Comparison of ENCODE assay signal across 25 cellular contexts in the genomic region with DNA sequence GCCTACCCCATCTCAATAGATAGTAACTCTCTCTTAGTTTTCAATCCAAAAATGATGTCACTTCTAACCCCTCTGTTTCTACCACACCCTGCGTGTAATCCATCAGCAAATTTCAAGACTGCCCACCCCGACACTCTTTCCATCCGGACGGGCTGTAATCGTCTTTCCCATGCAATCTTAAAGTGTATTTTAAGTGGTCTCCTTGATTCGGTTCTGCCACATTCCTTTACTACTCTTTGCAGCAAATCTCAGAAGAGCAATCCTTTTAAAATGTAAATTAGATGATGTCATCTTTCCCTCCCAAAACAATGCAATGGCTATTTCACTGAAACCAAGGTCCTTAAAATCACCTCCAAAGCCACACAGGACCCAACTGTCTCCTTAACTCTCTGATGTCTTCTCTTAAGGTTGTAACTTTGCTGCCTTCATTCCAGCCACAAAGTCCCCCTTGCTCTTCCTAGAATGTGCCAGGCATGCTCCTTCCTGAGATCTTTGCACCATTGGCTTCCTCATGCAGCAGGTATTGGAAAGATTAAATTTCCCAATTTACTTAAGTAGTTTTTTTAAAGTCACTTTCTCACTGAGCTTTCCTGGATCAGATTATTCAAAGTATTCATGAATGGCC.
DNase-seq lines count a peak whose midpoint lies in the region; ATAC-seq, FAIRE-seq and TF ChIP-seq lines count a peak whose summit lies in the region.
"Had no signal": no experiment of that assay in that cellular context is flagged by ENCODE, and none has a peak within 500 bp of the region (broad histone marks: within the 10 kb centered on the region; RNA-seq: fewer than 3 reads in every experiment).

No MANE protein-coding gene starts in this region.

- H3K9me3 Mint-ChIP-seq in endodermal cell (peaks cover 3% of the 10 kb centered on the region), progenitor cell of endocrine pancreas (ENCODE audit: low read depth) (peaks cover 3% of the 10 kb centered on the region)

- H2BK15ac ChIP-seq in neuronal stem cell (ENCODE audit: low read length), result no peak overlapping the region

- no peak overlapping the region for H4K8ac ChIP-seq in neuronal stem cell (ENCODE audit: low read depth, low read length)

- 2% methylated on average over 6 of the region's 6 CpGs for WGBS in HepG2 (ENCODE audit: low lambda C conversion rate)
- WGBS in right lobe of liver (ENCODE audit: insufficient coverage, low coverage, low lambda C conversion rate, missing lambda C conversion rate), result 56% methylated on average over 6 of the region's 6 CpGs
- WGBS in endodermal cell (ENCODE audit: insufficient coverage in 1 of 2, insufficient read length in 1 of 2), 2 experiments, result 10 to 47% methylated on average over 2 to 6 of the region's 6 CpGs
- no CpG with 5 or more reads among the region's 6 CpGs for WGBS in neuronal stem cell (ENCODE audit: extremely low coverage in 2 of 2, insufficient read length in 2 of 2, insufficient replicate concordance in 1 of 2), 2 donors

- no peak for TF ChIP-seq POLR2A in HepG2 (IDR thresholded peaks at IDR 0.05; ENCODE audit: insufficient read depth in 1 of 2, low read depth in 2 of 2, low read length in 2 of 2)
- TF ChIP-seq POLR2A in right lobe of liver (IDR thresholded peaks at IDR 0.05), result no peak

- no peak for TF ChIP-seq CTCF in HepG2 (CRISPR knock-in tag; IDR thresholded peaks at IDR 0.05)
- no peak for TF ChIP-seq CTCF in right lobe of liver (IDR thresholded peaks at IDR 0.05)
- no peak for TF ChIP-seq CTCF in endodermal cell (conservative IDR thresholded peaks at IDR 0.05)
- TF ChIP-seq CTCF in progenitor cell of endocrine pancreas (IDR thresholded peaks at IDR 0.05; ENCODE audit: unreplicated experiment), result no peak

- no peak overlapping the region for H3K4me3 ChIP-seq in HepG2 (replicated peaks in 1 of 3; ENCODE audit: insufficient read depth in 1 of 3, low read depth in 2 of 3, low read length in 3 of 3)
- H3K4me3 ChIP-seq in right lobe of liver, result no peak overlapping the region
- H3K4me3 ChIP-seq in endodermal cell (ENCODE audit: low read length), result no peak overlapping the region
- peak overlapping the region; percentile 56 for H3K4me3 ChIP-seq in iPS-20b (ENCODE audit: low read length)
- H3K4me3 ChIP-seq in neuronal stem cell (ENCODE audit: low read length in 2 of 2), result no peak overlapping the region
- H3K4me3 ChIP-seq: BLaER1 treated with 17β-estradiol and CSF1 and Interleukin-3, amounts not matched to agents 10 nM and 100 nM; HAP-1; SJSA1 had no signal

- H2AK5ac ChIP-seq in neuronal stem cell (ENCODE audit: low read depth, low read length), result no peak overlapping the region

- no peak overlapping the region for H3K4ac ChIP-seq in neuronal stem cell (ENCODE audit: low read length)

- H4K91ac ChIP-seq in neuronal stem cell (ENCODE audit: low read depth, low read length, poor library complexity), result no peak overlapping the region

- H3K4me2 ChIP-seq in HepG2 (ENCODE audit: low read depth, low read length) (no peak overlapping the region), neuronal stem cell (ENCODE audit: insufficient read depth, low read length, poor library complexity, severe bottlenecking) (no peak overlapping the region)
- H3K4me2 ChIP-seq: BLaER1 treated with 17β-estradiol and CSF1 and Interleukin-3, amounts not matched to agents 10 nM and 100 nM had no signal

- H3K4me1 Mint-ChIP-seq in endodermal cell, result peaks cover 8% of the 10 kb centered on the region
- H3K4me1 Mint-ChIP-seq in progenitor cell of endocrine pancreas (ENCODE audit: low read depth), result peaks cover 4% of the 10 kb centered on the region
- H3K4me1 Mint-ChIP-seq: IgD-negative memory B cell had no signal

- in situ Hi-C loops in HepG2 (cut with HindIII; ENCODE audit: extremely low pct_ligation_motif_present, low pct_unique_long_range_greater_than_20kb), result no loop called here

- no peak overlapping the region for H3K18ac ChIP-seq in neuronal stem cell (ENCODE audit: low read length)

- no peak overlapping the region for H2BK12ac ChIP-seq in neuronal stem cell (ENCODE audit: low read length)

- no peaks in the 10 kb centered on the region for H3K79me1 ChIP-seq in neuronal stem cell (ENCODE audit: low read depth, low read length)

- no peak overlapping the region for H2BK120ac ChIP-seq in neuronal stem cell (ENCODE audit: low read depth, low read length)

- ATAC-seq in HepG2 (no peak), right lobe of liver (no peak)
- ATAC-seq: Right ventricle myocardium inferior had no signal

- DNase-seq in HepG2 (ENCODE audit: low spot score) (no peak), right lobe of liver (no peak), endodermal cell (peak; percentile 69), neuronal stem cell (ENCODE audit: low spot score) (no peak), NCI-H146 treated with DMSO at 0.1 percent for 48 hours (lab: John Stamatoyannopoulos, UW; ENCODE audit: unreplicated experiment) (no peak), progenitor cell of endocrine pancreas (ENCODE audit: low spot score, unreplicated experiment) (no peak), substantia nigra (lab: John Stamatoyannopoulos, UW) (no peak)
- DNase-seq: DMS53, MV-4-11, NCI-H1105 treated with DMSO at 0.1 percent for 48 hours, NCI-H1694 treated with DMSO at 0.1 percent for 48 hours, NCI-H2081 treated with DMSO at 0.1 percent for 48 hours, NCI-H2171 treated with DMSO at 0.1 percent for 48 hours, NCI-H446, NCI-H526, OCI-M1 had no signal

- H3K14ac ChIP-seq in neuronal stem cell (ENCODE audit: low read length), result no peak overlapping the region

- POLR2A ChIA-PET in HepG2 (lab: Yijun Ruan, JAX), result no interaction called here

- no peak overlapping the region for H3K23ac ChIP-seq in neuronal stem cell (ENCODE audit: low read depth, low read length, poor library complexity)

- CTCF ChIA-PET in HepG2 (lab: Yijun Ruan, JAX; ENCODE audit: low intra/inter-chr PET ratio, low total read pairs), result no interaction called here

- no peak overlapping the region for H3K27ac ChIP-seq in HepG2 (ENCODE audit: extremely low read length, insufficient read depth, low read length)
- H3K27ac ChIP-seq in right lobe of liver, result no peak overlapping the region
- no peak overlapping the region for H3K27ac ChIP-seq in endodermal cell (ENCODE audit: low read depth, low read length)
- H3K27ac ChIP-seq in iPS-20b (ENCODE audit: low read length), result no peak overlapping the region
- H3K27ac ChIP-seq in neuronal stem cell (replicated peaks; ENCODE audit: low read length), result no peak overlapping the region
- H3K27ac ChIP-seq in substantia nigra (ENCODE audit: low read depth, low read length, poor library complexity, severe bottlenecking), result no peak overlapping the region
- H3K27ac ChIP-seq: 22Rv1; BLaER1 treated with 17β-estradiol and CSF1 and Interleukin-3, amounts not matched to agents 10 nM and 100 nM; SJSA1 had no signal

- no peaks in the 10 kb centered on the region for H3K79me2 ChIP-seq in HepG2 (ENCODE audit: insufficient read depth, low read length)

- H3K27me3 Mint-ChIP-seq in endodermal cell (ENCODE audit: insufficient read depth) (peaks cover 2% of the 10 kb centered on the region), progenitor cell of endocrine pancreas (no peaks in the 10 kb centered on the region)
- H3K27me3 Mint-ChIP-seq: IgD-negative memory B cell had no signal

- no peak overlapping the region for H3K4me3 Mint-ChIP-seq in endodermal cell
- no peak overlapping the region for H3K4me3 Mint-ChIP-seq in progenitor cell of endocrine pancreas (ENCODE audit: low read depth)
- H3K4me3 Mint-ChIP-seq: IgD-negative memory B cell had no signal

- no peak for TF ChIP-seq RAD21 in HepG2 (CRISPR knock-in tag; IDR thresholded peaks at IDR 0.05)

- H4K20me1 ChIP-seq in HepG2 (ENCODE audit: insufficient read depth, low read length), result no peaks in the 10 kb centered on the region
- H4K20me1 ChIP-seq: BLaER1 treated with 17β-estradiol and CSF1 and Interleukin-3, amounts not matched to agents 10 nM and 100 nM had no signal

- H3K36me3 ChIP-seq in HepG2 (replicated peaks in 1 of 2; ENCODE audit: control insufficient read depth in 1 of 2, insufficient read depth in 2 of 2, low read length in 2 of 2) (no peaks in the 10 kb centered on the region), right lobe of liver (no peaks in the 10 kb centered on the region), endodermal cell (ENCODE audit: control insufficient read depth, insufficient read depth, low read length) (no peaks in the 10 kb centered on the region), iPS-20b (ENCODE audit: insufficient read depth, low read depth, low read length) (no peaks in the 10 kb centered on the region), neuronal stem cell (replicated peaks in 1 of 2; ENCODE audit: control insufficient read depth in 2 of 2, insufficient read depth in 2 of 2, low read length in 2 of 2) (no peaks in the 10 kb centered on the region)
- H3K36me3 ChIP-seq: HAP-1, SJSA1 had no signal

- H3K9ac ChIP-seq in HepG2 (ENCODE audit: insufficient read depth, low read depth, low read length) (no peak overlapping the region), endodermal cell (ENCODE audit: extremely low read depth, low read length, poor library complexity, severe bottlenecking) (no peak overlapping the region), iPS-20b (ENCODE audit: low read depth, low read length) (peak overlapping the region; percentile 73), neuronal stem cell (ENCODE audit: low read depth, low read length, poor library complexity) (no peak overlapping the region)
- H3K9ac ChIP-seq: BLaER1 treated with 17β-estradiol and CSF1 and Interleukin-3, amounts not matched to agents 10 nM and 100 nM had no signal

- H3K4me1 ChIP-seq in HepG2 (ENCODE audit: insufficient read depth, low read length), result no peaks in the 10 kb centered on the region
- H3K4me1 ChIP-seq in right lobe of liver, result no peaks in the 10 kb centered on the region
- no peaks in the 10 kb centered on the region for H3K4me1 ChIP-seq in endodermal cell (ENCODE audit: control insufficient read depth, insufficient read depth, low read length)
- peaks cover 26% of the 10 kb centered on the region for H3K4me1 ChIP-seq in iPS-20b (ENCODE audit: insufficient read depth, low read length)
- H3K4me1 ChIP-seq in neuronal stem cell (ENCODE audit: control insufficient read depth in 2 of 2, insufficient read depth in 1 of 2, low read depth in 1 of 2, low read length in 2 of 2), result peaks cover 8 to 13% of the 10 kb centered on the region in 2 donors
- H3K4me1 ChIP-seq: SJSA1 had no signal

- intact Hi-C loops in HepG2 (cut with micrococcal nuclease; ENCODE audit: unreplicated experiment), result no loop called here
- intact Hi-C loops in right lobe of liver (cut with DNase I), result no loop called here

- H2AFZ ChIP-seq in HepG2 (ENCODE audit: low read length), result no peak overlapping the region
- H2AFZ ChIP-seq in neuronal stem cell (ENCODE audit: low read length), result peak overlapping the region; percentile 43

- no peak overlapping the region for H2BK5ac ChIP-seq in neuronal stem cell (ENCODE audit: low read length)

- TF ChIP-seq EP300 in HepG2 (IDR thresholded peaks at IDR 0.05; ENCODE audit: low read depth in 2 of 2, low read length in 2 of 2) (no peak), HepG2 (CRISPR knock-in tag; IDR thresholded peaks at IDR 0.05; ENCODE audit: borderline replicate concordance) (no peak)

- H3K27ac Mint-ChIP-seq in endodermal cell (no peak overlapping the region), progenitor cell of endocrine pancreas (no peak overlapping the region)
- H3K27ac Mint-ChIP-seq: IgD-negative memory B cell had no signal

- no peak for FAIRE-seq in HepG2 (lab: Jason Lieb, UNC)
- FAIRE-seq: D721Med, RCC 7860 had no signal

- H3K27me3 ChIP-seq in HepG2 (ENCODE audit: control insufficient read depth in 1 of 2, insufficient read depth in 2 of 2, low read length in 2 of 2) (no peaks in the 10 kb centered on the region), right lobe of liver (no peaks in the 10 kb centered on the region), endodermal cell (ENCODE audit: control insufficient read depth, insufficient read depth, low read length, poor library complexity, severe bottlenecking) (no peaks in the 10 kb centered on the region), iPS-20b (ENCODE audit: insufficient read depth, low read length) (no peaks in the 10 kb centered on the region), neuronal stem cell (ENCODE audit: control insufficient read depth in 3 of 3, insufficient read depth in 3 of 3, low read depth in 1 of 3, low read length in 3 of 3) (no peaks in the 10 kb centered on the region)
- H3K27me3 ChIP-seq: BLaER1 treated with 17β-estradiol and CSF1 and Interleukin-3, amounts not matched to agents 10 nM and 100 nM; SJSA1 had no signal

- H3K36me3 Mint-ChIP-seq in endodermal cell (ENCODE audit: low read depth) (no peaks in the 10 kb centered on the region), progenitor cell of endocrine pancreas (ENCODE audit: insufficient read depth) (peaks cover 2% of the 10 kb centered on the region)
- H3K36me3 Mint-ChIP-seq: IgD-negative memory B cell had no signal

- no peaks in the 10 kb centered on the region for H3K9me3 ChIP-seq in HepG2 (ENCODE audit: low read length)
- H3K9me3 ChIP-seq in right lobe of liver, result no peaks in the 10 kb centered on the region
- H3K9me3 ChIP-seq in endodermal cell (ENCODE audit: control insufficient read depth, low read length), result peaks cover 3% of the 10 kb centered on the region
- no peaks in the 10 kb centered on the region for H3K9me3 ChIP-seq in iPS-20b (ENCODE audit: insufficient read depth, low read depth, low read length)
- peaks cover 0 to 4% of the 10 kb centered on the region in 2 donors for H3K9me3 ChIP-seq in neuronal stem cell (replicated peaks in 1 of 2; ENCODE audit: control insufficient read depth in 2 of 2, insufficient read depth in 1 of 2, low read depth in 1 of 2, low read length in 2 of 2)
- H3K9me3 ChIP-seq: HAP-1, SJSA1 had no signal

- BruUV-seq in HepG2 (replicated peaks; lab: Mats Ljungman, UMichigan), result no TSS peak
